ENCODE assay signal across 8 cellular contexts in the genomic region with DNA sequence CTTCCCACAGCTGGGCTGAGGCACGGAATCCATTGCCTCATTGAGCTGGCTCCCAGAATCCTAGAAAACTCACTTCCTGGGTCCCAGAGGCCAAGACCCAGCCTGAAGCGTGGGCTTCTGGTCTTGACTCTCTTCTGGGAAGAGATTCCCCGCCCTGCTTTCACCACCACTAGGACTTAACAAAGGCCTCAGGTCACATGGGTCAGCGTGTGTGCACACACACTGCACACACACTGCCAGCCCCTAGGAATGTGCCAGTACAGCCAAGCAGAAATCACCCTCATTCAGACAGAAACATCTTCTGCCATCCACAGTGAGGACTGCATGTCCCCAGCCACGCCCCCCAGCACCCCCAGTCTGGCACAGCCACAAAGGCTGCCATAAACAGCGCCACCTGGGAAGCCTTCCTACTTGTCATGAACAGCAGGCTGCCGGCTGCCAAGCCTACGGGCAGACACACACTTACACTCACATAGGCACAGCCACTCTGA.
DNase-seq lines count a peak whose midpoint lies in the region; ATAC-seq and TF ChIP-seq lines count a peak whose summit lies in the region.

No MANE protein-coding gene starts in this region.

- no peaks in the 10 kb centered on the region for H3K9me2 ChIP-seq in SU-DHL-6 (replicated peaks; ENCODE audit: insufficient read depth, low read length)

- H3K4me2 ChIP-seq in SU-DHL-6 (ENCODE audit: low read depth, low read length, poor library complexity, severe bottlenecking): no peak overlapping the region
- no peak overlapping the region for H3K4me2 ChIP-seq in parathyroid adenoma (ENCODE audit: low read length)

- H2AFZ ChIP-seq in SU-DHL-6 (ENCODE audit: low read depth, low read length, severe bottlenecking) (no peak overlapping the region), parathyroid adenoma (no peak overlapping the region)

- no peaks in the 10 kb centered on the region for H3K4me1 Mint-ChIP-seq in activated CD8-positive, alpha-beta T cell treated with anti-CD3 and anti-CD28 coated beads, Interleukin-2, amount 10 ng/mL, durations not matched to agents 7 days and 5 days (ENCODE audit: low read depth)

- POLR2A ChIA-PET in activated CD8-positive, alpha-beta T cell treated with anti-CD3 and anti-CD28 coated beads, Interleukin-2, amount 10 ng/mL, durations not matched to agents 7 days and 5 days (lab: Charles Lee): no interaction called here

- no peaks in the 10 kb centered on the region for H3K4me1 ChIP-seq in parathyroid adenoma

- H3K36me3 Mint-ChIP-seq in activated CD8-positive, alpha-beta T cell treated with anti-CD3 and anti-CD28 coated beads, Interleukin-2, amount 10 ng/mL, durations not matched to agents 7 days and 5 days (ENCODE audit: low read depth): no peaks in the 10 kb centered on the region

- CTCF ChIA-PET in activated CD8-positive, alpha-beta T cell treated with anti-CD3 and anti-CD28 coated beads, Interleukin-2, amount 10 ng/mL, durations not matched to agents 7 days and 5 days (lab: Charles Lee): no interaction called here

- H3F3A ChIP-seq in SU-DHL-6 (ENCODE audit: insufficient read depth): no peaks in the 10 kb centered on the region

- H3K27ac Mint-ChIP-seq in activated CD8-positive, alpha-beta T cell treated with anti-CD3 and anti-CD28 coated beads, Interleukin-2, amount 10 ng/mL, durations not matched to agents 7 days and 5 days: no peak overlapping the region

- ATAC-seq in GM21447 (IDR thresholded peaks at IDR 0.05; ENCODE audit: unreplicated experiment) (no peak), GM19455 (IDR thresholded peaks at IDR 0.05; ENCODE audit: unreplicated experiment) (no peak)
- ATAC-seq in activated CD8-positive, alpha-beta T cell treated with anti-CD3 and anti-CD28 coated beads, Interleukin-2, amount 10 ng/mL, durations not matched to agents 7 days and 5 days: no peak

- H3K4me3 ChIP-seq in SU-DHL-6 (ENCODE audit: insufficient read depth, low read length, poor library complexity, severe bottlenecking): no peak overlapping the region
- H3K4me3 ChIP-seq in parathyroid adenoma (ENCODE audit: low read depth, low read length): no peak overlapping the region

- H3K27ac ChIP-seq in SU-DHL-6 (ENCODE audit: low read depth, low read length) (no peak overlapping the region), parathyroid adenoma (peak overlapping the region; percentile 15)

- H3K36me3 ChIP-seq in SU-DHL-6 (ENCODE audit: low read length) (no peaks in the 10 kb centered on the region), parathyroid adenoma (ENCODE audit: control insufficient read depth, insufficient read depth, low read length) (no peaks in the 10 kb centered on the region)

- H3K4me3 Mint-ChIP-seq in activated CD8-positive, alpha-beta T cell treated with anti-CD3 and anti-CD28 coated beads, Interleukin-2, amount 10 ng/mL, durations not matched to agents 7 days and 5 days: no peak overlapping the region

- H3K27me3 Mint-ChIP-seq in activated CD8-positive, alpha-beta T cell treated with anti-CD3 and anti-CD28 coated beads, Interleukin-2, amount 10 ng/mL, durations not matched to agents 7 days and 5 days (ENCODE audit: low read depth): no peaks in the 10 kb centered on the region

- H3K27me3 ChIP-seq in SU-DHL-6 (ENCODE audit: low read length) (no peaks in the 10 kb centered on the region; the same call in 1 of the 2 replicates), parathyroid adenoma (ENCODE audit: control insufficient read depth, insufficient read depth, low read length) (no peaks in the 10 kb centered on the region)

- intact Hi-C loops in head of caudate nucleus (cut with DNase I): no loop called here

- H4K20me1 ChIP-seq in SU-DHL-6 (ENCODE audit: low read depth, low read length): no peaks in the 10 kb centered on the region

- H3K9ac ChIP-seq in SU-DHL-6 (ENCODE audit: low read length): no peak overlapping the region
- no peak overlapping the region for H3K9ac ChIP-seq in parathyroid adenoma

- H3K9me3 Mint-ChIP-seq in activated CD8-positive, alpha-beta T cell treated with anti-CD3 and anti-CD28 coated beads, Interleukin-2, amount 10 ng/mL, durations not matched to agents 7 days and 5 days (ENCODE audit: insufficient read depth): no peaks in the 10 kb centered on the region

- DNase-seq in EL (peak; percentile 14), head of caudate nucleus (peak; percentile 52 to 91 (median 72)), T-helper 9 cell (no peak)
- no peak for DNase-seq in activated CD8-positive, alpha-beta T cell treated with anti-CD3 and anti-CD28 coated beads, Interleukin-2, amount 10 ng/mL, durations not matched to agents 7 days and 5 days

- H3K9me3 ChIP-seq in SU-DHL-6 (ENCODE audit: insufficient read depth, low read length) (no peaks in the 10 kb centered on the region), parathyroid adenoma (ENCODE audit: control insufficient read depth, low read length) (no peaks in the 10 kb centered on the region)

- TF ChIP-seq CTCF in SU-DHL-6 (IDR thresholded peaks at IDR 0.05; ENCODE audit: insufficient read depth, low read length, poor library complexity, severe bottlenecking) (peak; percentile 10), parathyroid adenoma (IDR thresholded peaks at IDR 0.05) (no peak)

- H3K79me2 ChIP-seq in SU-DHL-6 (ENCODE audit: insufficient read depth, low read length): no peaks in the 10 kb centered on the region
- H3K79me2 ChIP-seq in parathyroid adenoma: no peaks in the 10 kb centered on the region

Comparison
In these comparisons a context has a peak if more than half of its experiments do, and no peak if none do; other contexts are left out.
1. DNase-seq: peak in EL (single experiment) and head of caudate nucleus (42 of 42); none in activated CD8-positive, alpha-beta T cell treated with anti-CD3 and anti-CD28 coated beads, Interleukin-2, amount 10 ng/mL, durations not matched to agents 7 days and 5 days (single experiment) and T-helper 9 cell (single experiment).